Comparison of ENCODE assay signal across 11 cellular contexts in genomic region chr1:4671828-4672227, GRCh38. TPM values are rescaled to one million over a fixed set of nuclear protein-coding genes. Genes with fewer than 3 reads are reported as not detected.
"Had no signal": no experiment of that assay in that cellular context is flagged by ENCODE, and none has a peak within 500 bp of the region (broad histone marks: within the 10 kb centered on the region; RNA-seq: fewer than 3 reads in every experiment).

No MANE protein-coding gene starts in this region.

- DNase-seq: GM23248, GOT3, H7, H9, HCEC 1CT, HFFc6 had no signal

- FAIRE-seq: H1, H54 had no signal

- H3K36me3 ChIP-seq: HAP-1 had no signal

- H2AFZ ChIP-seq: GM23248, GM23338 had no signal

- H3K9me3 ChIP-seq: HAP-1 had no signal

- H3K27ac ChIP-seq: GM23248 had no signal

- ATAC-seq: GM23338, HCT116 had no signal

- H3K4me2 ChIP-seq: GM23338 had no signal

- H3K4me3 ChIP-seq: GM23248, GM23338, HAP-1 had no signal

- H3K4me1 ChIP-seq: HAP-1 had no signal

RNA-seq across cellular contexts. Expression of gene AJAP1, which starts 17.4 kb away (rescaled TPM):
- total RNA-seq: GM23338, HFFc6 had no signal
